8 cellular contexts compared by ENCODE assay signal in the genomic region with DNA sequence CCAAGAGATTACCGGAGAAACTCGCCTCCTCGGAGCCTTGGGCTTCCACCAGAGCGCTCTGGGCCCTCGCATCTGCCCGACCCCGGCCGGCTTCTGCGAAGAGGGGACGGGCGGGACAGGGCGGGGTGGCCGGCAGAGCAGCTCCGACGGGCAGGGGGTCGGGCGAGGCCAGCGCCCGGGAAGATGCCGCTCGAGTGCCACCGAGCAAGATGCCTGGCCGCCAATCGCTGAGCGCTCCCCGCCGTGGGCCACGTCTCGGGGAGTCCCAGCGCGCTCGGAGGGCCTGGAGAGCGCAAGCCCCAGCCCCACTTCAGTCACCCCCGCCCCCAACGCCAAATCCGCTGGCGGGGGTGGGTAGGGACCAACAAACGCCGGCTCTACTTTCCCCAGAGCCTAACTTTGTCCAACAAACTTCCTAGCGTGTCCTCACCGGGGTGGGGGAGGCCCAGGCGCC. TPM values are rescaled to one million over a fixed set of nuclear protein-coding genes. Genes with fewer than 3 reads are reported as not detected.
DNase-seq lines count a peak whose midpoint lies in the region; ATAC-seq and TF ChIP-seq lines count a peak whose summit lies in the region.

No MANE protein-coding gene starts in this region.

- TF ChIP-seq POLR2A in esophagus muscularis mucosa (IDR thresholded peaks at IDR 0.05; ENCODE audit: low read depth), result no peak

- no peaks in the 10 kb centered on the region for H3K36me3 ChIP-seq in esophagus muscularis mucosa

- peaks cover 26 to 49% (median 42%) of the 10 kb centered on the region in 4 donors for H3K4me1 ChIP-seq in esophagus muscularis mucosa

- ATAC-seq in GM18907 (IDR thresholded peaks at IDR 0.05; ENCODE audit: unreplicated experiment) (peak; percentile 16), HG02678 (IDR thresholded peaks at IDR 0.05; ENCODE audit: unreplicated experiment) (peak; percentile 28), SK-N-SH treated with all-trans-retinoic acid at 6 μM for 48 hours (peak; percentile 40)

- peak overlapping the region; percentile 79 to 94 (median 88) for H3K4me3 ChIP-seq in esophagus muscularis mucosa

- peak overlapping the region; percentile 95 for H3K27ac Mint-ChIP-seq in neural crest cell (ENCODE audit: unreplicated experiment)

- no peaks in the 10 kb centered on the region for H3K9me3 Mint-ChIP-seq in neural crest cell

- DNase-seq in esophagus muscularis mucosa (ENCODE audit: extremely low spot score), result no peak
- no peak for DNase-seq in neural crest cell (ENCODE audit: low read depth, low spot score)
- no peak for DNase-seq in DMS153 (lab: John Stamatoyannopoulos, UW)
- no peak for DNase-seq in NCI-H1930 (lab: John Stamatoyannopoulos, UW)
- no peak for DNase-seq in iPS-NIHi7 (ENCODE audit: extremely low spot score)

- H3K36me3 Mint-ChIP-seq in neural crest cell (ENCODE audit: low read depth), result peaks cover 13% of the 10 kb centered on the region

- TF ChIP-seq CTCF in esophagus muscularis mucosa (IDR thresholded peaks at IDR 0.05) (no peak), neural crest cell (conservative IDR thresholded peaks at IDR 0.05) (no peak)

- intact Hi-C loops in esophagus muscularis mucosa (cut with DNase I), result loop anchor here (2.0 to 5.0 kb wide), 2 partner anchors 50 to 131 kb away; no protein-coding TSS in a partner anchor

- H3K27ac ChIP-seq in esophagus muscularis mucosa (replicated peaks in 1 of 4), result peak overlapping the region; percentile 86 to 94 (median 92)

- peaks cover 55% of the 10 kb centered on the region for H3K4me1 Mint-ChIP-seq in neural crest cell

- WGBS in esophagus muscularis mucosa, result 0% methylated on average over 4 of the region's 42 CpGs

- peak overlapping the region; percentile 97 for H3K4me3 Mint-ChIP-seq in neural crest cell

- no peak for TF ChIP-seq EP300 in esophagus muscularis mucosa (IDR thresholded peaks at IDR 0.05)

- H3K27me3 Mint-ChIP-seq in neural crest cell (ENCODE audit: low read depth), result no peaks in the 10 kb centered on the region

- no peaks in the 10 kb centered on the region for H3K9me3 ChIP-seq in esophagus muscularis mucosa

- H3K27me3 ChIP-seq in esophagus muscularis mucosa, result no peaks in the 10 kb centered on the region

TF ChIP-seq in SK-N-SH treated with all-trans-retinoic acid at 6 μM for 48 hours, 23 proteins besides CTCF, POLR2A, EP300 and RAD21:
- no peak for TF ChIP-seq BACH2 (CRISPR knock-in tag; IDR thresholded peaks at IDR 0.05; ENCODE audit: borderline replicate concordance)
- no peak for TF ChIP-seq RARB (CRISPR knock-in tag; IDR thresholded peaks at IDR 0.05)
- TF ChIP-seq TOX (CRISPR knock-in tag; IDR thresholded peaks at IDR 0.05; ENCODE audit: borderline replicate concordance), result no peak
- TF ChIP-seq ESRRG (CRISPR knock-in tag; IDR thresholded peaks at IDR 0.05), result no peak
- TF ChIP-seq, protein P1, sequence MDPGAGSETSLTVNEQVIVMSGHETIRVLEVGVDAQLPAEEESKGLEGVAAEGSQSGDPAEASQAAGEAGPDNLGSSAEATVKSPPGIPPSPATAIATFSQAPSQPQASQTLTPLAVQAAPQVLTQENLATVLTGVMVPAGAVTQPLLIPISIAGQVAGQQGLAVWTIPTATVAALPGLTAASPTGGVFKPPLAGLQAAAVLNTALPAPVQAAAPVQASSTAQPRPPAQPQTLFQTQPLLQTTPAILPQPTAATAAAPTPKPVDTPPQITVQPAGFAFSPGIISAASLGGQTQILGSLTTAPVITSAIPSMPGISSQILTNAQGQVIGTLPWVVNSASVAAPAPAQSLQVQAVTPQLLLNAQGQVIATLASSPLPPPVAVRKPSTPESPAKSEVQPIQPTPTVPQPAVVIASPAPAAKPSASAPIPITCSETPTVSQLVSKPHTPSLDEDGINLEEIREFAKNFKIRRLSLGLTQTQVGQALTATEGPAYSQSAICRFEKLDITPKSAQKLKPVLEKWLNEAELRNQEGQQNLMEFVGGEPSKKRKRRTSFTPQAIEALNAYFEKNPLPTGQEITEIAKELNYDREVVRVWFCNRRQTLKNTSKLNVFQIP (CRISPR knock-in tag; IDR thresholded peaks at IDR 0.05; ENCODE audit: borderline replicate concordance, low read depth), result no peak
- TF ChIP-seq, protein P2, sequence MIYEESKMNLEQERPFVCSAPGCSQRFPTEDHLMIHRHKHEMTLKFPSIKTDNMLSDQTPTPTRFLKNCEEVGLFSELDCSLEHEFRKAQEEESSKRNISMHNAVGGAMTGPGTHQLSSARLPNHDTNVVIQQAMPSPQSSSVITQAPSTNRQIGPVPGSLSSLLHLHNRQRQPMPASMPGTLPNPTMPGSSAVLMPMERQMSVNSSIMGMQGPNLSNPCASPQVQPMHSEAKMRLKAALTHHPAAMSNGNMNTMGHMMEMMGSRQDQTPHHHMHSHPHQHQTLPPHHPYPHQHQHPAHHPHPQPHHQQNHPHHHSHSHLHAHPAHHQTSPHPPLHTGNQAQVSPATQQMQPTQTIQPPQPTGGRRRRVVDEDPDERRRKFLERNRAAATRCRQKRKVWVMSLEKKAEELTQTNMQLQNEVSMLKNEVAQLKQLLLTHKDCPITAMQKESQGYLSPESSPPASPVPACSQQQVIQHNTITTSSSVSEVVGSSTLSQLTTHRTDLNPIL (CRISPR knock-in tag; IDR thresholded peaks at IDR 0.05; ENCODE audit: low read depth), result no peak
- TF ChIP-seq SNAI2 (CRISPR knock-in tag; IDR thresholded peaks at IDR 0.05), result no peak
- no peak for TF ChIP-seq CSDC2 (CRISPR knock-in tag; IDR thresholded peaks at IDR 0.05)
- TF ChIP-seq ISL1 (CRISPR knock-in tag; IDR thresholded peaks at IDR 0.05), result no peak
- TF ChIP-seq, protein P3, sequence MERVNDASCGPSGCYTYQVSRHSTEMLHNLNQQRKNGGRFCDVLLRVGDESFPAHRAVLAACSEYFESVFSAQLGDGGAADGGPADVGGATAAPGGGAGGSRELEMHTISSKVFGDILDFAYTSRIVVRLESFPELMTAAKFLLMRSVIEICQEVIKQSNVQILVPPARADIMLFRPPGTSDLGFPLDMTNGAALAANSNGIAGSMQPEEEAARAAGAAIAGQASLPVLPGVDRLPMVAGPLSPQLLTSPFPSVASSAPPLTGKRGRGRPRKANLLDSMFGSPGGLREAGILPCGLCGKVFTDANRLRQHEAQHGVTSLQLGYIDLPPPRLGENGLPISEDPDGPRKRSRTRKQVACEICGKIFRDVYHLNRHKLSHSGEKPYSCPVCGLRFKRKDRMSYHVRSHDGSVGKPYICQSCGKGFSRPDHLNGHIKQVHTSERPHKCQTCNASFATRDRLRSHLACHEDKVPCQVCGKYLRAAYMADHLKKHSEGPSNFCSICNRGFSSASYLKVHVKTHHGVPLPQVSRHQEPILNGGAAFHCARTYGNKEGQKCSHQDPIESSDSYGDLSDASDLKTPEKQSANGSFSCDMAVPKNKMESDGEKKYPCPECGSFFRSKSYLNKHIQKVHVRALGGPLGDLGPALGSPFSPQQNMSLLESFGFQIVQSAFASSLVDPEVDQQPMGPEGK (CRISPR knock-in tag; IDR thresholded peaks at IDR 0.05; ENCODE audit: borderline replicate concordance), result no peak
- TF ChIP-seq PPARA (CRISPR knock-in tag; IDR thresholded peaks at IDR 0.05; ENCODE audit: borderline replicate concordance), result no peak
- TF ChIP-seq TCF4 (CRISPR knock-in tag; IDR thresholded peaks at IDR 0.05; ENCODE audit: borderline replicate concordance), result no peak
- no peak for TF ChIP-seq ZC3H10 (CRISPR knock-in tag; IDR thresholded peaks at IDR 0.05)

RNA-seq across cellular contexts. Expression of a gene that starts 0.5 kb away (rescaled TPM):
- total RNA-seq in esophagus muscularis mucosa (10 to 100 TPM; 20.2 to 47.2 (median 32.3) TPM), neural crest cell (38.5 and 41.6 TPM in 2 replicates)
